In the genomic region with DNA sequence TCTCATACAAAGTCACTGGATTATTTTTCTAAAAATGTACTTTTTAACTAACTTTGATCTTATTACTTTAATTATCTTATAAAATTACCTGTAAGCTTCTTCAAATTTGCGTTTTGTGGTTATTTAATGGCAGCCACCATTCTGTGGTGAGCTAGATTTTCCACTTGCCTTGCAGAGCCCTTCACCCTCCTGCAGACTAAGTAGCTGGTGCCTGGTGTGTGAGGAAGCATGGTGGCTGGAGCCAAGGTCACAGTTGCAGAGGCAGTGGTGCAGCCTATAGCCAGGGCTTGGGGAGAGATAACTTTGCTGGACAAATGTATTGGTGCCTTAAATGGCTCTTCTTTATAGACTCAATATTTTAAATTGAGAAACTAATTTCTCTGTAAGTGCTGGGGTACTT, we compare ENCODE assay signal across 35 cellular contexts. TPM values are rescaled to one million over a fixed set of nuclear protein-coding genes. Genes with fewer than 3 reads are reported as not detected.
"Had no signal": no experiment of that assay in that cellular context is flagged by ENCODE, and none has a peak within 500 bp of the region (broad histone marks: within the 10 kb centered on the region; RNA-seq: fewer than 3 reads in every experiment).

No MANE protein-coding gene starts in this region.

- H3K4me2 ChIP-seq: hepatocyte had no signal

- H3K79me2 ChIP-seq: hepatocyte had no signal

- H3K27ac Mint-ChIP-seq: activated B cell treated with CpG ODN at 0.5 μM for 24 hours; activated CD4-positive, alpha-beta memory T cell treated with anti-CD3 and anti-CD28 coated beads for 36 hours; activated naive CD8-positive, alpha-beta T cell; activated T-helper 17 cell treated with anti-CD3 and anti-CD28 coated beads, Interleukin-2, amount 50 U/mL, for 72 hours; brain; T-helper 17 cell; T-helper 2 cell treated with Interferon-gamma antibody and Interleukin-4, amounts not matched to agents 5 μg/mL and 100 μg/mL, for 36 hours had no signal

- ATAC-seq: activated CD4-positive, CD25-positive, alpha-beta regulatory T cell treated with anti-CD3 and anti-CD28 coated beads, Interleukin-2, amount 50 U/mL, for 24 hours; activated T-cell treated with anti-CD3 and anti-CD28 coated beads, Interleukin-2, amount 50 U/mL, for 4 hours; activated T-helper 17 cell treated with anti-CD3 and anti-CD28 coated beads, Interleukin-2, amount 50 U/mL, for 72 hours; gastroesophageal sphincter; heart right ventricle; T-helper 17 cell had no signal

- H3K27ac ChIP-seq: ascending aorta, breast epithelium, cardiac muscle cell, colonic mucosa, epithelial cell of prostate, esophagus squamous epithelium, gastroesophageal sphincter, heart right ventricle, hepatocyte, WERI-Rb-1 had no signal

- H3K4me1 ChIP-seq: ascending aorta, breast epithelium, colonic mucosa, esophagus squamous epithelium, gastroesophageal sphincter had no signal

- H3K36me3 ChIP-seq: ascending aorta, breast epithelium, cardiac muscle cell, colonic mucosa, esophagus squamous epithelium, gastroesophageal sphincter, heart right ventricle, WERI-Rb-1 had no signal

- DNase-seq: activated B cell treated with CpG ODN at 0.5 μM for 24 hours; activated CD4-positive, alpha-beta memory T cell treated with anti-CD3 and anti-CD28 coated beads for 36 hours; activated CD4-positive, alpha-beta T cell treated with anti-CD3 and anti-CD28 coated beads, Interleukin-2, amount 50 U/mL, for 1 hour; activated CD8-positive, alpha-beta memory T cell treated with anti-CD3 and anti-CD28 coated beads for 24 hours; activated effector memory CD4-positive, alpha-beta T cell treated with Interleukin-2 at 50 U/mL for 16 hours; activated gamma-delta T cell treated with Interleukin-2 at 50 U/mL for 16 hours; activated naive CD4-positive, alpha-beta T cell treated with anti-CD3 and anti-CD28 coated beads, Interleukin-2, amount 50 U/mL, for 16 hours; activated naive CD4-positive, alpha-beta T cell treated with Interleukin-2 at 50 U/mL for 16 hours; activated T-cell treated with anti-CD3 and anti-CD28 coated beads, Interleukin-2, amount 50 U/mL, for 4 hours; central memory CD4-positive, alpha-beta T cell; cerebellar nuclear complex; colonic mucosa; effector CD8-positive, alpha-beta T cell; esophagus squamous epithelium; foreskin melanocyte; heart right ventricle; T-helper 17 cell; T1000; WERI-Rb-1 had no signal

- H3K4me3 ChIP-seq: ascending aorta, breast epithelium, cardiac muscle cell, colonic mucosa, esophagus squamous epithelium, gastroesophageal sphincter, heart right ventricle, hepatocyte had no signal

- H3K4me1 Mint-ChIP-seq: brain had no signal

- H3K9me3 ChIP-seq: ascending aorta, breast epithelium, colonic mucosa, esophagus squamous epithelium had no signal

- H2AFZ ChIP-seq: hepatocyte had no signal

- H3K27me3 ChIP-seq: ascending aorta, breast epithelium, cardiac muscle cell, colonic mucosa, esophagus squamous epithelium, gastroesophageal sphincter, heart right ventricle, hepatocyte had no signal

- H3K4me3 Mint-ChIP-seq: activated B cell treated with CpG ODN at 0.5 μM for 24 hours; activated CD4-positive, alpha-beta memory T cell treated with anti-CD3 and anti-CD28 coated beads for 36 hours; activated naive CD8-positive, alpha-beta T cell; activated T-cell treated with anti-CD3 and anti-CD28 coated beads, Interleukin-2, amount 50 U/mL, for 4 hours; activated T-helper 17 cell treated with anti-CD3 and anti-CD28 coated beads, Interleukin-2, amount 50 U/mL, for 72 hours; brain; T-helper 17 cell; T-helper 2 cell treated with Interferon-gamma antibody and Interleukin-4, amounts not matched to agents 5 μg/mL and 100 μg/mL, for 36 hours had no signal

- H3K36me3 Mint-ChIP-seq: brain had no signal

- H3K27me3 Mint-ChIP-seq: activated B cell treated with CpG ODN at 0.5 μM for 24 hours; activated CD4-positive, alpha-beta memory T cell treated with anti-CD3 and anti-CD28 coated beads for 36 hours; activated naive CD8-positive, alpha-beta T cell; activated T-helper 17 cell treated with anti-CD3 and anti-CD28 coated beads, Interleukin-2, amount 50 U/mL, for 72 hours; T-helper 17 cell had no signal

RNA-seq across cellular contexts. Expression of a gene that starts 11.2 kb away (rescaled TPM):
- total RNA-seq: cardiac muscle cell, dermis microvascular lymphatic vessel endothelial cell, endothelial cell of umbilical vein, fibroblast of lung, fibroblast of villous mesenchyme, glomerular endothelial cell had no signal

RNA-seq across cellular contexts. Expression of a gene that starts 56.4 kb away (rescaled TPM):
- total RNA-seq: ascending aorta, cardiac muscle cell, endothelial cell of umbilical vein, fibroblast of lung, fibroblast of villous mesenchyme, glomerular endothelial cell had no signal
